In the genomic region with DNA sequence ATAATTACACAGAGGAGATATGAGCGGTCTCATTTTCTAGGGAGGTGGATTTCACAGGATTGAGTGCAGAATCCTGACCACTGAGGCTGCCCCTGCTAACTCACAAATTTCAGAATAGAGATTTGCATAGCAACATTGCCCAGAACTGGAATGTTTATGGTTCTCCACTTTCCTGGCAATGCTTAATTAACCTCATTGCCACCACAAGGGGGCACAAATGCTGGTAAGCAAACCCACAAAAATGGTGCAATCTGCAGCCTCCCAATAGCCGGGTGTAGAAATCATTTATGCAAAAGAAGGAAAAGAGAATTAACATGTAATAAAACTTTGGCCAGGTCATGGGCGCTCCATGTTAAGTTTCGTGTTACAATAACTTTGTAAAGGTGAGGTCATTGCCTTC, we compare ENCODE assay signal across 8 cellular contexts.
A peak's percentile ranks its signal among the peaks of the same experiment; 100 is the strongest.
DNase-seq lines count a peak whose midpoint lies in the region; ATAC-seq and TF ChIP-seq lines count a peak whose summit lies in the region.

No MANE protein-coding gene starts in this region.

- H3K27me3 ChIP-seq in SK-N-SH (ENCODE audit: insufficient read depth) = no peaks in the 10 kb centered on the region

- peaks cover 5% of the 10 kb centered on the region for H3K27me3 Mint-ChIP-seq in activated T-helper 17 cell treated with anti-CD3 and anti-CD28 coated beads, Interleukin-2, amount 50 U/mL, for 72 hours

- H3K9ac ChIP-seq in SK-N-SH = no peak overlapping the region

- no peak overlapping the region for H2AFZ ChIP-seq in SK-N-SH (ENCODE audit: low read depth)

- POLR2A ChIA-PET in SK-N-SH (lab: Yijun Ruan, JAX) = no interaction called here

- no peaks in the 10 kb centered on the region for H3K9me2 ChIP-seq in SK-N-SH

- H3K9me3 Mint-ChIP-seq in activated T-helper 17 cell treated with anti-CD3 and anti-CD28 coated beads, Interleukin-2, amount 50 U/mL, for 72 hours = no peaks in the 10 kb centered on the region

- ATAC-seq in SK-N-SH treated with all-trans-retinoic acid at 6 μM for 48 hours = no peak
- ATAC-seq in activated T-helper 17 cell treated with anti-CD3 and anti-CD28 coated beads, Interleukin-2, amount 50 U/mL, for 72 hours (replicated peaks) = no peak

- WGBS in SK-N-SH (ENCODE audit: low lambda C conversion rate) = 32% methylated on average over 4 of the region's 4 CpGs

- CTCF ChIA-PET in SK-N-SH (lab: Yijun Ruan, JAX) = interaction anchor here (0.7 to 5.7 kb wide), 11 partner anchors 12 to 511 kb away, joined by 3 to 38 read pairs (median 5); no protein-coding TSS in a partner anchor

- H4K20me1 ChIP-seq in SK-N-SH (ENCODE audit: insufficient read depth) = no peaks in the 10 kb centered on the region

- H3K27ac Mint-ChIP-seq in activated T-helper 17 cell treated with anti-CD3 and anti-CD28 coated beads, Interleukin-2, amount 50 U/mL, for 72 hours = no peak overlapping the region

- no peaks in the 10 kb centered on the region for H3K4me1 Mint-ChIP-seq in activated T-helper 17 cell treated with anti-CD3 and anti-CD28 coated beads, Interleukin-2, amount 50 U/mL, for 72 hours

- no peak overlapping the region; a peak in 1 of 4 replicates for H3K4me3 ChIP-seq in SK-N-SH (ENCODE audit: low read depth in 2 of 2, low read length in 1 of 2)

- peak; percentile 62 for TF ChIP-seq RAD21 in SK-N-SH (IDR thresholded peaks at IDR 0.05; ENCODE audit: low read length)

- H3K27ac ChIP-seq in SK-N-SH (ENCODE audit: low read depth in 2 of 2, low read length in 1 of 2) = no peak overlapping the region

- H3K4me2 ChIP-seq in SK-N-SH = no peak overlapping the region

- H3K79me2 ChIP-seq in SK-N-SH (ENCODE audit: insufficient read depth) = no peaks in the 10 kb centered on the region

- no peaks in the 10 kb centered on the region for H3K36me3 Mint-ChIP-seq in activated T-helper 17 cell treated with anti-CD3 and anti-CD28 coated beads, Interleukin-2, amount 50 U/mL, for 72 hours (ENCODE audit: low read depth)

- no peak for TF ChIP-seq EP300 in SK-N-SH (IDR thresholded peaks at IDR 0.05; ENCODE audit: borderline replicate concordance in 1 of 2, low read depth in 1 of 2, low read length in 1 of 2)

- no peaks in the 10 kb centered on the region for H3F3A ChIP-seq in SK-N-SH (replicated peaks; ENCODE audit: insufficient read depth)

- TF ChIP-seq CTCF in SK-N-SH (IDR thresholded peaks at IDR 0.05) = peak; percentile 58

- no peaks in the 10 kb centered on the region for H3K9me3 ChIP-seq in SK-N-SH

- no peak overlapping the region for H3K4me3 Mint-ChIP-seq in activated T-helper 17 cell treated with anti-CD3 and anti-CD28 coated beads, Interleukin-2, amount 50 U/mL, for 72 hours

- H3K4me1 ChIP-seq in SK-N-SH (ENCODE audit: control insufficient read depth in 1 of 2, insufficient read depth in 2 of 2, low read depth in 1 of 2, low read length in 1 of 2) = no peaks in the 10 kb centered on the region

- no peaks in the 10 kb centered on the region for H3K36me3 ChIP-seq in SK-N-SH (replicated peaks in 1 of 2; ENCODE audit: control insufficient read depth in 1 of 2, insufficient read depth in 2 of 2, low read length in 1 of 2)

- DNase-seq in SK-N-SH = peak; percentile 28
- DNase-seq in HT1080 (ENCODE audit: low read depth) = peak; percentile 20
- peak; percentile 19 for DNase-seq in SK-N-DZ (ENCODE audit: low spot score)
- peak; percentile 22 for DNase-seq in glomerular visceral epithelial cell (ENCODE audit: extremely low spot score)
- DNase-seq in putamen (ENCODE audit: low spot score) = peak; percentile 21
- no peak for DNase-seq in islet precursor cell

TF ChIP-seq in SK-N-SH, 30 proteins besides CTCF, POLR2A, EP300 and RAD21 (continues in another document):
- no peak for TF ChIP-seq MEF2A (IDR thresholded peaks at IDR 0.05; ENCODE audit: borderline replicate concordance, low read depth)
- TF ChIP-seq FOXM1 (IDR thresholded peaks at IDR 0.05; ENCODE audit: low read depth) = no peak
- no peak for TF ChIP-seq TEAD4 (IDR thresholded peaks at IDR 0.05; ENCODE audit: borderline replicate concordance, insufficient read depth)
- no peak for TF ChIP-seq CHD2 (IDR thresholded peaks at IDR 0.05; ENCODE audit: low read length, partially characterized antibody)
- TF ChIP-seq RCOR1 (IDR thresholded peaks at IDR 0.05; ENCODE audit: low read length) = 0 out of 2 replicates have a peak, but pooled peaks have one; percentile 29
- no peak for TF ChIP-seq POLR2AphosphoS5 (IDR thresholded peaks at IDR 0.05; ENCODE audit: low read depth, low read length)
- TF ChIP-seq, protein P1, sequence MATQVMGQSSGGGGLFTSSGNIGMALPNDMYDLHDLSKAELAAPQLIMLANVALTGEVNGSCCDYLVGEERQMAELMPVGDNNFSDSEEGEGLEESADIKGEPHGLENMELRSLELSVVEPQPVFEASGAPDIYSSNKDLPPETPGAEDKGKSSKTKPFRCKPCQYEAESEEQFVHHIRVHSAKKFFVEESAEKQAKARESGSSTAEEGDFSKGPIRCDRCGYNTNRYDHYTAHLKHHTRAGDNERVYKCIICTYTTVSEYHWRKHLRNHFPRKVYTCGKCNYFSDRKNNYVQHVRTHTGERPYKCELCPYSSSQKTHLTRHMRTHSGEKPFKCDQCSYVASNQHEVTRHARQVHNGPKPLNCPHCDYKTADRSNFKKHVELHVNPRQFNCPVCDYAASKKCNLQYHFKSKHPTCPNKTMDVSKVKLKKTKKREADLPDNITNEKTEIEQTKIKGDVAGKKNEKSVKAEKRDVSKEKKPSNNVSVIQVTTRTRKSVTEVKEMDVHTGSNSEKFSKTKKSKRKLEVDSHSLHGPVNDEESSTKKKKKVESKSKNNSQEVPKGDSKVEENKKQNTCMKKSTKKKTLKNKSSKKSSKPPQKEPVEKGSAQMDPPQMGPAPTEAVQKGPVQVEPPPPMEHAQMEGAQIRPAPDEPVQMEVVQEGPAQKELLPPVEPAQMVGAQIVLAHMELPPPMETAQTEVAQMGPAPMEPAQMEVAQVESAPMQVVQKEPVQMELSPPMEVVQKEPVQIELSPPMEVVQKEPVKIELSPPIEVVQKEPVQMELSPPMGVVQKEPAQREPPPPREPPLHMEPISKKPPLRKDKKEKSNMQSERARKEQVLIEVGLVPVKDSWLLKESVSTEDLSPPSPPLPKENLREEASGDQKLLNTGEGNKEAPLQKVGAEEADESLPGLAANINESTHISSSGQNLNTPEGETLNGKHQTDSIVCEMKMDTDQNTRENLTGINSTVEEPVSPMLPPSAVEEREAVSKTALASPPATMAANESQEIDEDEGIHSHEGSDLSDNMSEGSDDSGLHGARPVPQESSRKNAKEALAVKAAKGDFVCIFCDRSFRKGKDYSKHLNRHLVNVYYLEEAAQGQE (IDR thresholded peaks at IDR 0.05; ENCODE audit: low read depth, low read length) = no peak
- TF ChIP-seq FOXJ3 (CRISPR knock-in tag; IDR thresholded peaks at IDR 0.05) = no peak
- peak; percentile 61 for TF ChIP-seq SMC3 (IDR thresholded peaks at IDR 0.05; ENCODE audit: low read depth, low read length)

TF ChIP-seq in SK-N-SH treated with all-trans-retinoic acid at 6 μM for 48 hours, 23 proteins besides CTCF, POLR2A, EP300 and RAD21:
- TF ChIP-seq SNAI2 (CRISPR knock-in tag; IDR thresholded peaks at IDR 0.05) (no peak), PPARA (CRISPR knock-in tag; IDR thresholded peaks at IDR 0.05; ENCODE audit: borderline replicate concordance) (no peak), ISL1 (CRISPR knock-in tag; IDR thresholded peaks at IDR 0.05) (no peak)
